In genomic region chr22:24555496-24556253, GRCh38 we compare ENCODE assay signal across 1 cellular context.
TF ChIP-seq lines count a peak whose summit lies in the region.

Gene SNRPD3 (plus strand): TSS chr22:24555999. CDS start chr22:24557675, 1,676 bp downstream.

TF ChIP-seq in H1, 55 proteins besides CTCF, POLR2A, EP300 and RAD21 (continued from another document):
- TF ChIP-seq MAX (IDR thresholded peaks at IDR 0.05) = peak; percentile 32; the same call in 1 of the 2 replicates
- no peak; the same call in 1 of the 2 replicates for TF ChIP-seq SIX5 (IDR thresholded peaks at IDR 0.05; ENCODE audit: low read depth, low read length)
- TF ChIP-seq YY1 (IDR thresholded peaks at IDR 0.05; ENCODE audit: low read depth, low read length) = peak; percentile 88
- no peak for TF ChIP-seq CHD1 (IDR thresholded peaks at IDR 0.05; ENCODE audit: low read depth, low read length)
- peak; percentile 85; the same call in 1 of the 2 replicates for TF ChIP-seq KDM5A (IDR thresholded peaks at IDR 0.05; ENCODE audit: low read length)
- no peak for TF ChIP-seq RBBP5 (IDR thresholded peaks at IDR 0.05; ENCODE audit: borderline replicate concordance, low read depth, low read length)
- TF ChIP-seq ZNF274 (IDR thresholded peaks at IDR 0.05; ENCODE audit: borderline replicate concordance, extremely low read depth, low read length) = no peak
- TF ChIP-seq CBX5 (IDR thresholded peaks at IDR 0.05; ENCODE audit: low read depth, low read length) = no peak
- TF ChIP-seq MAFK (IDR thresholded peaks at IDR 0.05; ENCODE audit: low read depth, low read length) = no peak
- TF ChIP-seq SIRT6 (IDR thresholded peaks at IDR 0.05; ENCODE audit: low read length) = no peak
- TF ChIP-seq GTF2F1 (IDR thresholded peaks at IDR 0.05; ENCODE audit: borderline replicate concordance, low read depth, low read length) = peak; percentile 39; the same call in 1 of the 2 replicates
- TF ChIP-seq EZH2 (IDR thresholded peaks at IDR 0.05; ENCODE audit: low read depth, low read length, severe bottlenecking) = no peak
- TF ChIP-seq GABPA (IDR thresholded peaks at IDR 0.05; ENCODE audit: borderline replicate concordance, insufficient read depth, low read length) = peak; percentile 92
- TF ChIP-seq USF2 (IDR thresholded peaks at IDR 0.05; ENCODE audit: low read length) = no peak
- TF ChIP-seq POU5F1 (IDR thresholded peaks at IDR 0.05; ENCODE audit: low read depth, low read length) = no peak
- TF ChIP-seq RXRA (IDR thresholded peaks at IDR 0.05; ENCODE audit: insufficient read depth, low read depth, low read length) = no peak
- no peak for TF ChIP-seq KDM1A (IDR thresholded peaks at IDR 0.05; ENCODE audit: borderline replicate concordance, low read length)
- no peak for TF ChIP-seq ATF3 (IDR thresholded peaks at IDR 0.05; ENCODE audit: insufficient read depth, low read depth, low read length)
- no peak for TF ChIP-seq HDAC2 (IDR thresholded peaks at IDR 0.05; ENCODE audit: borderline replicate concordance in 1 of 2, low read depth in 2 of 2, low read length in 2 of 2)
- TF ChIP-seq CHD7 (IDR thresholded peaks at IDR 0.05; ENCODE audit: insufficient replicate concordance, low read length) = no peak
- TF ChIP-seq BACH1 (IDR thresholded peaks at IDR 0.05; ENCODE audit: low read length) = no peak
- TF ChIP-seq TAF7 (optimal IDR thresholded peaks at IDR 0.05; ENCODE audit: borderline replicate concordance, low read depth, low read length) = peak; percentile 85
- TF ChIP-seq TBP (IDR thresholded peaks at IDR 0.05; ENCODE audit: low read depth, low read length) = peak; percentile 89
- peak; percentile 57 for TF ChIP-seq SAP30 (IDR thresholded peaks at IDR 0.05; ENCODE audit: insufficient read depth, insufficient replicate concordance, low read length)
- TF ChIP-seq SP1 (IDR thresholded peaks at IDR 0.05; ENCODE audit: low read depth, low read length) = peak; percentile 66; the same call in 1 of the 2 replicates
- TF ChIP-seq BRCA1 (IDR thresholded peaks at IDR 0.05; ENCODE audit: low read depth, low read length) = no peak
- peak; percentile 92 for TF ChIP-seq ASH2L (IDR thresholded peaks at IDR 0.05; ENCODE audit: low read length)
- peak; percentile 51 for TF ChIP-seq KDM4A (IDR thresholded peaks at IDR 0.05; ENCODE audit: low read depth, low read length, severe bottlenecking)
- no peak for TF ChIP-seq BCL11A (IDR thresholded peaks at IDR 0.05; ENCODE audit: low read depth in 2 of 2, low read length in 2 of 2)
- TF ChIP-seq PHF8 (conservative IDR thresholded peaks at IDR 0.05; ENCODE audit: low read depth, low read length) = peak; percentile 85
- 0 out of 2 replicates have a peak, but pooled peaks have one; percentile 59 for TF ChIP-seq ATF2 (IDR thresholded peaks at IDR 0.05; ENCODE audit: low read length)
- peak; percentile 80; the same call in 1 of the 2 replicates for TF ChIP-seq POLR2AphosphoS5 (IDR thresholded peaks at IDR 0.05; ENCODE audit: low read depth, low read length)
- no peak for TF ChIP-seq NRF1 (IDR thresholded peaks at IDR 0.05; ENCODE audit: low read depth, low read length)
- TF ChIP-seq SIN3A (conservative IDR thresholded peaks at IDR 0.05 in 1 of 2, IDR thresholded peaks at IDR 0.05 in 1 of 2; ENCODE audit: low read depth in 1 of 2, low read length in 2 of 2) = peak in 1 of 2 experiments; percentile 80; a peak in 2 of 4 replicates
- no peak; the same call in 1 of the 2 replicates for TF ChIP-seq TEAD4 (IDR thresholded peaks at IDR 0.05; ENCODE audit: low read depth, low read length)
- TF ChIP-seq CTBP2 (IDR thresholded peaks at IDR 0.05; ENCODE audit: borderline replicate concordance, insufficient read depth, insufficient read length, low read length) = no peak
